Comparison of ENCODE assay signal across 23 cellular contexts in genomic region chr4:20030108-20030507, GRCh38.
"Had no signal": no experiment of that assay in that cellular context is flagged by ENCODE, and none has a peak within 500 bp of the region (broad histone marks: within the 10 kb centered on the region; RNA-seq: fewer than 3 reads in every experiment).

No MANE protein-coding gene starts in this region.

- FAIRE-seq: HTR-8/SVneo, K562 had no signal

- H3K4me2 ChIP-seq: KMS-11 had no signal

- H3K27me3 ChIP-seq: SJSA1 had no signal

- H3K9ac ChIP-seq: KMS-11 had no signal

- DNase-seq: Kasumi-1, MM.1S, NCI-H1092 treated with DMSO at 0.1 percent for 48 hours, NCI-H1436, NCI-H187, NCI-H2029, NCI-H2081 treated with DMSO at 0.1 percent for 48 hours, NCI-H2171, NCI-H226, NCI-H446 treated with DMSO at 0.1 percent for 48 hours, NCI-H510A treated with DMSO at 0.1 percent for 48 hours, NCI-H69, NCI-H774, PC-3, Right ventricle myocardium superior, SIG-M5 had no signal

- H3K36me3 ChIP-seq: SJSA1 had no signal

- H3K27ac ChIP-seq: HL-60, KMS-11, SJSA1, SK-N-MC had no signal

- ATAC-seq: K562, Panc1, PC-3 had no signal

- H3K4me3 ChIP-seq: K562, SJSA1, SK-N-MC had no signal

- H3K9me3 ChIP-seq: SJSA1 had no signal
